In genomic region chr20:62258499-62259293, GRCh38 we compare ENCODE assay signal across 15 cellular contexts. TPM values are rescaled to one million over a fixed set of nuclear protein-coding genes. Genes with fewer than 3 reads are reported as not detected.
DNase-seq lines count a peak whose midpoint lies in the region; ATAC-seq and TF ChIP-seq lines count a peak whose summit lies in the region.
"Had no signal": no experiment of that assay in that cellular context is flagged by ENCODE, and none has a peak within 500 bp of the region (broad histone marks: within the 10 kb centered on the region; RNA-seq: fewer than 3 reads in every experiment).

No MANE protein-coding gene starts in this region.

- no peaks in the 10 kb centered on the region for H3K4me1 ChIP-seq in GM23338 (ENCODE audit: insufficient read depth)
- H3K4me1 ChIP-seq in gastroesophageal sphincter = peaks cover 0 to 18% (median 3%) of the 10 kb centered on the region in 3 donors
- peaks cover 0 to 15% (median 12%) of the 10 kb centered on the region in 4 donors for H3K4me1 ChIP-seq in sigmoid colon

- peaks cover 26% of the 10 kb centered on the region for H3K79me2 ChIP-seq in GM23338 (replicated peaks; ENCODE audit: insufficient read depth)

- no peaks in the 10 kb centered on the region; the same call in 2 of the 3 replicates for H3K9me3 Mint-ChIP-seq in GM23338
- H3K9me3 Mint-ChIP-seq: activated naive CD4-positive, alpha-beta T cell treated with anti-CD3 and anti-CD28 coated beads, Interleukin-2, amount 10 ng/mL, durations not matched to agents 7 days and 5 days had no signal

- H3K9me3 ChIP-seq in gastroesophageal sphincter (no peaks in the 10 kb centered on the region), sigmoid colon (no peaks in the 10 kb centered on the region)

- H3K36me3 Mint-ChIP-seq in GM23338 (ENCODE audit: low read depth) = peaks cover 29% of the 10 kb centered on the region

- TF ChIP-seq POLR2A in gastroesophageal sphincter (IDR thresholded peaks at IDR 0.05) (no peak), sigmoid colon (IDR thresholded peaks at IDR 0.05) (no peak)

- H3K27ac ChIP-seq in GM23338 (ENCODE audit: low read depth) (no peak overlapping the region; the same call in 1 of the 2 replicates), gastroesophageal sphincter (peak overlapping the region in 2 of 4 donors; percentile 25 to 39), sigmoid colon (peak overlapping the region in 3 of 4 donors; percentile 17 to 40 (median 27))
- H3K27ac ChIP-seq: SK-N-MC had no signal

- TF ChIP-seq EP300 in gastroesophageal sphincter (IDR thresholded peaks at IDR 0.05) (no peak), sigmoid colon (IDR thresholded peaks at IDR 0.05) (no peak)

- peaks cover 2% of the 10 kb centered on the region for H3K27me3 Mint-ChIP-seq in GM23338 (ENCODE audit: insufficient read depth, low read depth, poor library complexity)
- H3K27me3 Mint-ChIP-seq: activated naive CD4-positive, alpha-beta T cell treated with anti-CD3 and anti-CD28 coated beads, Interleukin-2, amount 10 ng/mL, durations not matched to agents 7 days and 5 days had no signal

- H2AFZ ChIP-seq in GM23338 = no peak overlapping the region

- H3K4me3 Mint-ChIP-seq in GM23338 = no peak overlapping the region
- H3K4me3 Mint-ChIP-seq: activated naive CD4-positive, alpha-beta T cell treated with anti-CD3 and anti-CD28 coated beads, Interleukin-2, amount 10 ng/mL, durations not matched to agents 7 days and 5 days had no signal

- DNase-seq in GM23338 (ENCODE audit: low spot score) (no peak), amniotic stem cell (lab: John Stamatoyannopoulos, UW) (peak; percentile 5), sigmoid colon (peak; percentile 81), superior temporal gyrus (ENCODE audit: extremely low spot score) (no peak)
- DNase-seq: activated CD4-positive, alpha-beta T cell treated with anti-CD3 and anti-CD28 coated beads for 48 hours; activated naive CD4-positive, alpha-beta T cell treated with anti-CD3 and anti-CD28 coated beads, Interleukin-2, amount 10 ng/mL, durations not matched to agents 7 days and 5 days; erythroblast; KG1; NCI-H510A had no signal

- intact Hi-C loops in sigmoid colon (cut with DNase I) = no loop called here

- H3K36me3 ChIP-seq in GM23338 (ENCODE audit: insufficient read depth) (no peaks in the 10 kb centered on the region; the same call in 1 of the 2 replicates), gastroesophageal sphincter (peaks cover 0 to 74% of the 10 kb centered on the region in 2 donors), sigmoid colon (peaks cover 0 to 58% (median 24%) of the 10 kb centered on the region in 4 donors)

- no peaks in the 10 kb centered on the region for H3K27me3 ChIP-seq in GM23338 (ENCODE audit: insufficient read depth)
- H3K27me3 ChIP-seq in gastroesophageal sphincter = no peaks in the 10 kb centered on the region
- H3K27me3 ChIP-seq in sigmoid colon = no peaks in the 10 kb centered on the region

- ATAC-seq in GM23338 = no peak
- peak; percentile 90 for ATAC-seq in gastroesophageal sphincter
- no peak for ATAC-seq in GM18520 (IDR thresholded peaks at IDR 0.05; ENCODE audit: unreplicated experiment)
- ATAC-seq in GM18868 (IDR thresholded peaks at IDR 0.05; ENCODE audit: unreplicated experiment) = no peak
- ATAC-seq in GM19395 (IDR thresholded peaks at IDR 0.05; ENCODE audit: unreplicated experiment) = no peak

- H3K4me3 ChIP-seq in GM23338 = no peak overlapping the region
- no peak overlapping the region for H3K4me3 ChIP-seq in gastroesophageal sphincter
- H3K4me3 ChIP-seq in sigmoid colon = no peak overlapping the region
- H3K4me3 ChIP-seq: SK-N-MC had no signal

- peaks cover 13% of the 10 kb centered on the region for H4K20me1 ChIP-seq in GM23338 (replicated peaks; ENCODE audit: insufficient read depth)

- 0 out of 2 replicates have a peak overlapping the region, but pooled peaks have one; percentile 67 for H3K27ac Mint-ChIP-seq in GM23338
- H3K27ac Mint-ChIP-seq: activated naive CD4-positive, alpha-beta T cell treated with anti-CD3 and anti-CD28 coated beads, Interleukin-2, amount 10 ng/mL, durations not matched to agents 7 days and 5 days had no signal

- no peak overlapping the region for H3K4me2 ChIP-seq in GM23338

- H3K4me1 Mint-ChIP-seq in GM23338 = peaks cover 5% of the 10 kb centered on the region
- H3K4me1 Mint-ChIP-seq: activated naive CD4-positive, alpha-beta T cell treated with anti-CD3 and anti-CD28 coated beads, Interleukin-2, amount 10 ng/mL, durations not matched to agents 7 days and 5 days had no signal

- H3F3A ChIP-seq in GM23338 (replicated peaks; ENCODE audit: low read depth) = 0 out of 2 replicates have a peak, but pooled peaks cover 5% of the 10 kb centered on the region

- WGBS in gastroesophageal sphincter (ENCODE audit: low coverage in 1 of 2), 2 donors = 43 to 58% methylated on average over 7 to 12 of the region's 20 CpGs
- WGBS in sigmoid colon, 2 donors = 89% methylated on average over 20 of the region's 20 CpGs

- H3K9me2 ChIP-seq in GM23338 (ENCODE audit: insufficient read depth) = no peaks in the 10 kb centered on the region

- TF ChIP-seq CTCF in GM23338 (conservative IDR thresholded peaks at IDR 0.05; ENCODE audit: low read depth in 2 of 2) (no peak), gastroesophageal sphincter (IDR thresholded peaks at IDR 0.05) (no peak), sigmoid colon (IDR thresholded peaks at IDR 0.05) (no peak)

TF ChIP-seq in GM23338, 12 proteins besides CTCF, POLR2A, EP300 and RAD21 (continues in another document):
- TF ChIP-seq, protein P1, sequence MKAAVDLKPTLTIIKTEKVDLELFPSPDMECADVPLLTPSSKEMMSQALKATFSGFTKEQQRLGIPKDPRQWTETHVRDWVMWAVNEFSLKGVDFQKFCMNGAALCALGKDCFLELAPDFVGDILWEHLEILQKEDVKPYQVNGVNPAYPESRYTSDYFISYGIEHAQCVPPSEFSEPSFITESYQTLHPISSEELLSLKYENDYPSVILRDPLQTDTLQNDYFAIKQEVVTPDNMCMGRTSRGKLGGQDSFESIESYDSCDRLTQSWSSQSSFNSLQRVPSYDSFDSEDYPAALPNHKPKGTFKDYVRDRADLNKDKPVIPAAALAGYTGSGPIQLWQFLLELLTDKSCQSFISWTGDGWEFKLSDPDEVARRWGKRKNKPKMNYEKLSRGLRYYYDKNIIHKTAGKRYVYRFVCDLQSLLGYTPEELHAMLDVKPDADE (IDR thresholded peaks at IDR 0.05) = no peak
- TF ChIP-seq JUNB (IDR thresholded peaks at IDR 0.05; ENCODE audit: unreplicated experiment) (no peak), POLR2AphosphoS5 (IDR thresholded peaks at IDR 0.05; ENCODE audit: low read depth) (no peak), STAT1 (IDR thresholded peaks at IDR 0.05; ENCODE audit: unreplicated experiment) (no peak), EZH2phosphoT487 (IDR thresholded peaks at IDR 0.05; ENCODE audit: unreplicated experiment) (no peak), CREB1 (CRISPR knock-in tag; IDR thresholded peaks at IDR 0.05; ENCODE audit: low read depth) (no peak), NANOG (IDR thresholded peaks at IDR 0.05; ENCODE audit: borderline replicate concordance) (no peak), ZNF331 (CRISPR knock-in tag; IDR thresholded peaks at IDR 0.05; ENCODE audit: low read depth) (no peak)

RNA-seq across cellular contexts. Expression of gene OSBPL2, which starts 20.4 kb away (rescaled TPM):
- 24.2 and 31.2 TPM in 2 replicates for total RNA-seq in GM23338 (2014; rRNA removed; shearing (Covaris generic))
- polyA plus RNA-seq in GM23338 (2016; fragmentation: Nextera tagmentation; extraction: Ambion mirVana) (16.6 and 19.4 TPM in 2 replicates), sigmoid colon (10 to 100 TPM; 27.0 to 36.3 (median 28.0) TPM)
- total RNA-seq in gastroesophageal sphincter (10 to 100 TPM; 36.6 to 57.3 (median 46.7) TPM), sigmoid colon (10 to 100 TPM; 31.6 to 36.8 (median 32.6) TPM)

RNA-seq across cellular contexts. Expression of gene HRH3, which starts 38.6 kb away (rescaled TPM):
- total RNA-seq in GM23338 (2014; rRNA removed; shearing (Covaris generic)) = 2.9 and 5.2 TPM in 2 replicates
- polyA plus RNA-seq in GM23338 (2016; fragmentation: Nextera tagmentation; extraction: Ambion mirVana) (1.5 and 2.0 TPM in 2 replicates), sigmoid colon (not detected)
- total RNA-seq in gastroesophageal sphincter (not detected), sigmoid colon (not detected)
- total RNA-seq: liver had no signal
- polyA plus RNA-seq: liver had no signal

RNA-seq across cellular contexts. Expression of gene ADRM1, which starts 44.1 kb away (rescaled TPM):
- total RNA-seq in GM23338 (2014; rRNA removed; shearing (Covaris generic)) = 223 and 243 TPM in 2 replicates
- polyA plus RNA-seq in GM23338 (2016; fragmentation: Nextera tagmentation; extraction: Ambion mirVana) = 206 and 224 TPM in 2 replicates
- total RNA-seq in gastroesophageal sphincter = 100 to 1,000 TPM; 131 to 182 (median 151) TPM
- total RNA-seq in sigmoid colon = 100 to 1,000 TPM; 100 to 130 (median 119) TPM
- polyA plus RNA-seq in sigmoid colon = 100 to 1,000 TPM in 1 of 3 donors, 10 to 100 TPM in 2; 61.3 to 102 (median 77.7) TPM

Comparison
In these comparisons a context has a peak if more than half of its experiments do, and no peak if none do; other contexts are left out.
1. DNase-seq: peak in amniotic stem cell (single experiment) and sigmoid colon (single experiment); none in GM23338 (single experiment) and superior temporal gyrus (single experiment).